In genomic region chr7:26469188-26469587, GRCh38 we compare ENCODE assay signal across 34 cellular contexts.
"Had no signal": no experiment of that assay in that cellular context is flagged by ENCODE, and none has a peak within 500 bp of the region (broad histone marks: within the 10 kb centered on the region; RNA-seq: fewer than 3 reads in every experiment).

No MANE protein-coding gene starts in this region.

- DNase-seq: Karpas-422, Kasumi-1, KG1, MG63, MM.1S, MV-4-11, NCI-H1048, NCI-H1092, NCI-H1092 treated with DMSO at 0.1 percent for 48 hours, NCI-H1105, NCI-H1105 treated with DMSO at 0.1 percent for 48 hours, NCI-H1417 treated with DMSO at 0.1 percent for 48 hours, NCI-H1436, NCI-H1436 treated with DMSO at 0.1 percent for 48 hours, NCI-H146, NCI-H1694, NCI-H1694 treated with DMSO at 0.1 percent for 48 hours, NCI-H187, NCI-H187 treated with DMSO at 0.1 percent for 48 hours, NCI-H1930, NCI-H2029, NCI-H2029 treated with DMSO at 0.1 percent for 48 hours, NCI-H2081, NCI-H2081 treated with DMSO at 0.1 percent for 48 hours, NCI-H2107, NCI-H2171, NCI-H2171 treated with DMSO at 0.1 percent for 48 hours, NCI-H2227 treated with DMSO at 0.1 percent for 48 hours, NCI-H226, NCI-H345, NCI-H446, NCI-H446 treated with DMSO at 0.1 percent for 48 hours, NCI-H510A had no signal

- H3K9ac ChIP-seq: KMS-11 had no signal

- H3K9me3 ChIP-seq: MG63 had no signal

- H3K4me2 ChIP-seq: KMS-11 had no signal

- H3K4me3 ChIP-seq: MG63 had no signal

- H3K27ac ChIP-seq: KMS-11 had no signal

- H3K36me3 ChIP-seq: MG63 had no signal

- H3K27me3 ChIP-seq: MG63 had no signal
